Comparison of ENCODE assay signal across 20 cellular contexts in the genomic region with DNA sequence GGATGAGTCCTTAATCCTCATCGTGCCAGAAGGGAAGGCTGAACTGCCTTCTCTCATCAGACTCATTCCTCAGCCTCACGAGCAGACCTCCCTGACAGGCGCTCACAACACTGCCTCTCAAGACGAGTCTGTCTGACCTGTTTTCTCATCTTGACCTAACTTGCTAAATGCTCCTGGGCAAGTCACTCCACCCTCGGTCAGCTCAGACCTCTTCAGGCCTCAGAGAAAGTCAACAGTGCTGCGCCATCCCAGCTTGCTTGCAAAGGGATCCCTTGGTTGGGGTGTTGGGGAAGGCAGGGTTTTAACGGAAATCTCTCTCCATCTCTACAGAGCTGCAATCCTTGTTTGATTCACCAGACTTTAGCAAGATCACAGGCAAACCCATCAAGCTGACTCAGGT. TPM values are rescaled to one million over a fixed set of nuclear protein-coding genes. Genes with fewer than 3 reads are reported as not detected.
"Had no signal": no experiment of that assay in that cellular context is flagged by ENCODE, and none has a peak within 500 bp of the region (broad histone marks: within the 10 kb centered on the region; RNA-seq: fewer than 3 reads in every experiment).

No MANE protein-coding gene starts in this region.

- H3K9me3 Mint-ChIP-seq: neural crest cell, T-cell had no signal

- H3K36me3 ChIP-seq: colonic mucosa had no signal

- H3K4me1 Mint-ChIP-seq: neural crest cell had no signal

- H3K27ac ChIP-seq: body of pancreas, colonic mucosa, pancreas had no signal

- FAIRE-seq: endothelial cell of umbilical vein, pancreas had no signal

- H3K36me3 Mint-ChIP-seq: activated naive CD8-positive, alpha-beta T cell had no signal

- H3K4me3 ChIP-seq: body of pancreas, colonic mucosa, pancreas, upper lobe of left lung had no signal

- H3K4me3 Mint-ChIP-seq: activated naive CD8-positive, alpha-beta T cell; neural crest cell; T-cell had no signal

- H3K27me3 Mint-ChIP-seq: activated naive CD8-positive, alpha-beta T cell; T-cell had no signal

- H3K4me1 ChIP-seq: body of pancreas, pancreas had no signal

- ATAC-seq: body of pancreas, pancreas, T-cell had no signal

- H3K27me3 ChIP-seq: body of pancreas, colonic mucosa, pancreas, upper lobe of left lung had no signal

- H3K9me3 ChIP-seq: body of pancreas, colonic mucosa, pancreas, upper lobe of left lung had no signal

- DNase-seq: activated CD4-positive, alpha-beta T cell treated with anti-CD3 and anti-CD28 coated beads, Interleukin-2, amount 50 U/mL, for 48 hours; activated CD4-positive, CD25-positive, alpha-beta regulatory T cell treated with anti-CD3 and anti-CD28 coated beads, Interleukin-2, amount 50 U/mL, for 72 hours; activated effector memory CD4-positive, alpha-beta T cell treated with anti-CD3 and anti-CD28 coated beads, Interleukin-2, amount 50 U/mL, for 16 hours; activated T-cell treated with anti-CD3 and anti-CD28 coated beads, Interleukin-2, amount 50 U/mL, for 48 hours; amygdala; body of pancreas; central memory CD4-positive, alpha-beta T cell; colonic mucosa; foreskin fibroblast; glutamatergic neuron; pancreas; stimulated activated CD4-positive, alpha-beta T cell treated with anti-CD3 and anti-CD28 coated beads, Interleukin-2, amount 100 ng/mL, for 48 hours; stimulated activated naive CD4-positive, alpha-beta T cell treated with Interleukin-2 at 50 U/mL for 16 hours; T-cell; T1000; upper lobe of left lung had no signal

RNA-seq across cellular contexts. Expression of gene SERPINF1, which starts 15.0 kb away (rescaled TPM):
- total RNA-seq: endothelial cell of umbilical vein had no signal
- polyA plus RNA-seq: endothelial cell of umbilical vein had no signal

RNA-seq across cellular contexts. Expression of gene SERPINF2, which starts 34.2 kb away (rescaled TPM):
- total RNA-seq: endothelial cell of umbilical vein, temporal lobe had no signal
